1 cellular context compared by ENCODE assay signal in the genomic region with DNA sequence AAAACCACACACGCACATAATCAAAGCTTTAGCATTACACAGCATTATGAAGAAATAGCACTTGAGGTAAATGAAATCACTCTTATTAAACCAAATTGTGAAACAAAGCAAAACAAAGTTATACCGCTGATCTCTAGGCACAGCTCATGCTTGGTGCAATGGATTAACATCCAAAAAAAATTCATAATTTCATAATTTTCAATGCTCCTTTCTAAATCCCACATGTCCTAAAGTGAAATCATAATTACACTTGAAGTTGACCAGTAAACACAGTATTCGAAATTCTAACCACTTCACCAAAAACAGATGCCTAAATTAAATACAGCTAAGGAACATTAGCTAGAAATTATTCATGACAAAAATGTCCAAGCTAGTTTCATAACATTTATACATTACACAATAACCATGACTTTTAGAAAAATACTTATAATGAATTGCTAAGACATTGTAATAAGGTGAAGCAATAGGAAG.
TF ChIP-seq lines count a peak whose summit lies in the region.

No MANE protein-coding gene starts in this region.

TF ChIP-seq in A549, 52 proteins besides CTCF, POLR2A, EP300 and RAD21 (continued from another document):
- TF ChIP-seq ZC3H11A (IDR thresholded peaks at IDR 0.05): no peak
- TF ChIP-seq KDM5A (IDR thresholded peaks at IDR 0.05): no peak
- TF ChIP-seq, protein P1, sequence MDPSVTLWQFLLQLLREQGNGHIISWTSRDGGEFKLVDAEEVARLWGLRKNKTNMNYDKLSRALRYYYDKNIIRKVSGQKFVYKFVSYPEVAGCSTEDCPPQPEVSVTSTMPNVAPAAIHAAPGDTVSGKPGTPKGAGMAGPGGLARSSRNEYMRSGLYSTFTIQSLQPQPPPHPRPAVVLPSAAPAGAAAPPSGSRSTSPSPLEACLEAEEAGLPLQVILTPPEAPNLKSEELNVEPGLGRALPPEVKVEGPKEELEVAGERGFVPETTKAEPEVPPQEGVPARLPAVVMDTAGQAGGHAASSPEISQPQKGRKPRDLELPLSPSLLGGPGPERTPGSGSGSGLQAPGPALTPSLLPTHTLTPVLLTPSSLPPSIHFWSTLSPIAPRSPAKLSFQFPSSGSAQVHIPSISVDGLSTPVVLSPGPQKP (IDR thresholded peaks at IDR 0.05; ENCODE audit: low read depth, low read length): no peak
- TF ChIP-seq ESRRA (IDR thresholded peaks at IDR 0.05; ENCODE audit: borderline replicate concordance, low read length): no peak
- TF ChIP-seq HOXB13 (CRISPR knock-in tag; IDR thresholded peaks at IDR 0.05; ENCODE audit: low read depth): no peak
- no peak for TF ChIP-seq TP53 (CRISPR knock-in tag; IDR thresholded peaks at IDR 0.05)
- TF ChIP-seq NPAS2 (CRISPR knock-in tag; IDR thresholded peaks at IDR 0.05; ENCODE audit: borderline replicate concordance): no peak
- TF ChIP-seq FOXS1 (CRISPR knock-in tag; IDR thresholded peaks at IDR 0.05): no peak
- TF ChIP-seq CHD4 (IDR thresholded peaks at IDR 0.05; ENCODE audit: borderline replicate concordance): no peak
- no peak for TF ChIP-seq ZNF302 (CRISPR knock-in tag; IDR thresholded peaks at IDR 0.05)
